Comparison of ENCODE assay signal across 21 cellular contexts in the genomic region with DNA sequence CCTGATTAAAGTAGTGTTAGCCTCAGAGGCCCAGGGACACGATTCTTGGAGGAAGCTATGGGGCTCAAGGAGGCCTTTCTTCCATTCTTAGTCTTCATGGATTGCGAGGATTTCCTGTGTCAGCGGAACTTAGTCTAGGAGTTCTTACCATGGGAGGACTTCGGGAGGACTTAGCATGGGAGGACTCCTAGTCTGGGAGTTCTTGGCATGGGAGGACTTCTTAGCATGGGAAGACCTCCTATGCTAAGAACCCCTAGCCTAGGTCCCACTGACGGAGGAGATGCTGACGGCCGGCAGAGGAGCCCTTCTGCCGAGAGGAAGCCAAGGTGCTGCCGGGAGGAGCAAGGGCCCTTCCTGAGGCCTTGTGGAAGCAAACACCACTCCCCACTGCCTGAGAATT. TPM values are rescaled to one million over a fixed set of nuclear protein-coding genes. Genes with fewer than 3 reads are reported as not detected.
DNase-seq lines count a peak whose midpoint lies in the region; ATAC-seq, FAIRE-seq and TF ChIP-seq lines count a peak whose summit lies in the region.
"Had no signal": no experiment of that assay in that cellular context is flagged by ENCODE, and none has a peak within 500 bp of the region (broad histone marks: within the 10 kb centered on the region; RNA-seq: fewer than 3 reads in every experiment).

No MANE protein-coding gene starts in this region.

- H3K9me3 ChIP-seq in GM12878 (replicated peaks; ENCODE audit: control insufficient read depth, insufficient read depth, low read length): no peaks in the 10 kb centered on the region
- H3K9me3 ChIP-seq in thoracic aorta: no peaks in the 10 kb centered on the region
- H3K9me3 ChIP-seq in Peyer's patch: no peaks in the 10 kb centered on the region
- no peaks in the 10 kb centered on the region for H3K9me3 ChIP-seq in HAP-1
- H3K9me3 ChIP-seq: upper lobe of left lung had no signal

- H3K9me3 Mint-ChIP-seq in HFFc6: no peaks in the 10 kb centered on the region
- H3K9me3 Mint-ChIP-seq: stimulated activated effector memory CD8-positive, alpha-beta T cell treated with anti-CD3 and anti-CD28 coated beads, Interleukin-12 subunit alpha, Interleukin-12 subunit beta, amount 100 ng/mL, for 72 hours had no signal

- in situ Hi-C loops in GM12878 (cut with MboI): no loop called here
- in situ Hi-C loops in HAP-1 (cut with MboI; ENCODE audit: low sequenced_read_pairs): no loop called here

- CTCF ChIA-PET in GM12878 (lab: Yijun Ruan, JAX): interaction anchor here (1.3 to 3.2 kb wide), 4 partner anchors 9 to 358 kb away, joined by 4 to 10 read pairs (median 4); no protein-coding TSS in a partner anchor

- H3K79me2 ChIP-seq in GM12878 (ENCODE audit: control insufficient read depth, insufficient read depth, low read length): no peaks in the 10 kb centered on the region

- DNase-seq in HFFc6: no peak
- no peak for DNase-seq in GM12878 (ENCODE audit: low read depth, low spot score)
- no peak for DNase-seq in thoracic aorta (ENCODE audit: low spot score)
- DNase-seq in Peyer's patch: no peak
- DNase-seq in NCI-H345 treated with DMSO at 0.1 percent for 48 hours (lab: John Stamatoyannopoulos, UW; ENCODE audit: unreplicated experiment): no peak
- DNase-seq in HAP-1 (ENCODE audit: low spot score in 2 of 2): no peak
- DNase-seq: activated CD4-positive, alpha-beta T cell treated with anti-CD3 and anti-CD28 coated beads for 36 hours; activated gamma-delta T cell treated with Interleukin-2 at 50 U/mL for 16 hours; Kasumi-1; kidney glomerular epithelial cell; NCI-H1105 had no signal

- H3K4me1 Mint-ChIP-seq in HFFc6 (ENCODE audit: low read depth): peaks cover 73% of the 10 kb centered on the region

- FAIRE-seq in GM12878 (lab: Jason Lieb, UNC): no peak
- FAIRE-seq: endometrium had no signal

- no peak overlapping the region for H3K4me2 ChIP-seq in GM12878 (ENCODE audit: control insufficient read depth, insufficient read depth)

- TF ChIP-seq POLR2A in GM12878 (IDR thresholded peaks at IDR 0.05; ENCODE audit: low read depth, low read length) (no peak), Peyer's patch (IDR thresholded peaks at IDR 0.05) (no peak)

- peak overlapping the region; percentile 99 for H3K27ac Mint-ChIP-seq in HFFc6
- H3K27ac Mint-ChIP-seq: activated CD4-positive, alpha-beta T cell treated with anti-CD3 and anti-CD28 coated beads for 36 hours; stimulated activated effector memory CD8-positive, alpha-beta T cell treated with anti-CD3 and anti-CD28 coated beads, Interleukin-12 subunit alpha, Interleukin-12 subunit beta, amount 100 ng/mL, for 72 hours had no signal

- no peak overlapping the region for H2AFZ ChIP-seq in GM12878 (ENCODE audit: control insufficient read depth, low read depth, low read length)

- no peak for ATAC-seq in GM12878
- ATAC-seq in thoracic aorta (ENCODE audit: insufficient number of reproducible peaks, low FRiP score, low read depth): no peak
- no peak for ATAC-seq in GM21381 (IDR thresholded peaks at IDR 0.05; ENCODE audit: unreplicated experiment)
- ATAC-seq: activated CD4-positive, alpha-beta T cell treated with anti-CD3 and anti-CD28 coated beads for 36 hours; stimulated activated effector memory CD8-positive, alpha-beta T cell treated with anti-CD3 and anti-CD28 coated beads, Interleukin-12 subunit alpha, Interleukin-12 subunit beta, amount 100 ng/mL, for 72 hours had no signal

- BruUV-seq in GM12878 (replicated peaks; lab: Mats Ljungman, UMichigan): no TSS peak

- peaks cover 1% of the 10 kb centered on the region for H3K27me3 Mint-ChIP-seq in HFFc6 (ENCODE audit: insufficient read depth)

- no peaks in the 10 kb centered on the region for H3K27me3 ChIP-seq in GM12878 (replicated peaks in 1 of 2; ENCODE audit: control insufficient read depth in 2 of 2, insufficient read depth in 2 of 2, low read length in 1 of 2)
- no peaks in the 10 kb centered on the region for H3K27me3 ChIP-seq in layer of hippocampus (ENCODE audit: control insufficient read depth, insufficient read depth, low read length)
- no peaks in the 10 kb centered on the region for H3K27me3 ChIP-seq in thoracic aorta (replicated peaks; ENCODE audit: insufficient read depth)
- no peaks in the 10 kb centered on the region for H3K27me3 ChIP-seq in Peyer's patch
- no peaks in the 10 kb centered on the region for H3K27me3 ChIP-seq in HAP-1 (ENCODE audit: low read depth)
- H3K27me3 ChIP-seq: foreskin keratinocyte, upper lobe of left lung had no signal

- POLR2A ChIA-PET in GM12878 (lab: Charles Lee): no interaction called here

- H3K27ac ChIP-seq in GM12878 (ENCODE audit: control insufficient read depth, insufficient read depth) (no peak overlapping the region), layer of hippocampus (ENCODE audit: low read depth, low read length) (peak overlapping the region; percentile 3), thoracic aorta (peak overlapping the region; percentile 96 to 98), Peyer's patch (no peak overlapping the region)

- TF ChIP-seq RAD21 in GM12878 (IDR thresholded peaks at IDR 0.05; ENCODE audit: insufficient read depth, low read depth, low read length): no peak

- no peak for TF ChIP-seq EP300 in GM12878 (IDR thresholded peaks at IDR 0.05; ENCODE audit: borderline replicate concordance in 1 of 2, control insufficient read depth in 1 of 2, low read depth in 2 of 2, low read length in 2 of 2)

- H3K4me3 Mint-ChIP-seq in HFFc6: peak overlapping the region; percentile 82; the same call in 1 of the 2 replicates
- H3K4me3 Mint-ChIP-seq: activated CD4-positive, alpha-beta T cell treated with anti-CD3 and anti-CD28 coated beads for 36 hours; stimulated activated effector memory CD8-positive, alpha-beta T cell treated with anti-CD3 and anti-CD28 coated beads, Interleukin-12 subunit alpha, Interleukin-12 subunit beta, amount 100 ng/mL, for 72 hours had no signal

- intact Hi-C loops in GM12878 (cut with micrococcal nuclease; ENCODE audit: unreplicated experiment): no loop called here

- H3K36me3 Mint-ChIP-seq in HFFc6 (ENCODE audit: low read depth): peaks cover 39% of the 10 kb centered on the region
- H3K36me3 Mint-ChIP-seq: stimulated activated effector memory CD8-positive, alpha-beta T cell treated with anti-CD3 and anti-CD28 coated beads, Interleukin-12 subunit alpha, Interleukin-12 subunit beta, amount 100 ng/mL, for 72 hours had no signal

- H3K4me1 ChIP-seq in GM12878 (ENCODE audit: control insufficient read depth, insufficient read depth, low read length) (peaks cover 3% of the 10 kb centered on the region; the same call in 1 of the 2 replicates), thoracic aorta (ENCODE audit: control insufficient read depth in 1 of 2, low read depth in 2 of 2) (peaks cover 45 to 54% of the 10 kb centered on the region in 2 donors), Peyer's patch (peaks cover 0 to 9% (median 2%) of the 10 kb centered on the region in 4 donors), HAP-1 (peaks cover 10% of the 10 kb centered on the region)

- H3K9ac ChIP-seq in GM12878 (ENCODE audit: control insufficient read depth, insufficient read depth, low read length): no peak overlapping the region

- 98% methylated on average over 9 of the region's 9 CpGs for WGBS in GM12878 (ENCODE audit: insufficient coverage, insufficient replicate concordance, low lambda C conversion rate, missing lambda C conversion rate)

- H4K20me1 ChIP-seq in GM12878 (ENCODE audit: control insufficient read depth, insufficient read depth): no peaks in the 10 kb centered on the region

- peaks cover 14 to 40% of the 10 kb centered on the region in 2 experiments for H3K36me3 ChIP-seq in GM12878 (ENCODE audit: control insufficient read depth in 2 of 2, insufficient read depth in 2 of 2, low read length in 1 of 2)
- H3K36me3 ChIP-seq in thoracic aorta: no peaks in the 10 kb centered on the region
- peaks cover 0 to 74% (median 0%) of the 10 kb centered on the region in 3 donors for H3K36me3 ChIP-seq in Peyer's patch
- H3K36me3 ChIP-seq in HAP-1 (replicated peaks): no peaks in the 10 kb centered on the region; the same call in 1 of the 2 replicates

- TF ChIP-seq CTCF in HFFc6 (IDR thresholded peaks at IDR 0.05): no peak
- no peak for TF ChIP-seq CTCF in GM12878 (IDR thresholded peaks at IDR 0.05 in 2 of 3, conservative IDR thresholded peaks at IDR 0.05 in 1 of 3; ENCODE audit: control insufficient read depth in 2 of 3, extremely low read depth in 1 of 3, insufficient read depth in 1 of 3, low read depth in 3 of 3, low read length in 3 of 3)
- no peak for TF ChIP-seq CTCF in thoracic aorta (IDR thresholded peaks at IDR 0.05)
- no peak for TF ChIP-seq CTCF in Peyer's patch (IDR thresholded peaks at IDR 0.05)

- no peak overlapping the region for H3K4me3 ChIP-seq in GM12878
- H3K4me3 ChIP-seq in thoracic aorta: no peak overlapping the region
- no peak overlapping the region for H3K4me3 ChIP-seq in Peyer's patch
- no peak overlapping the region for H3K4me3 ChIP-seq in HAP-1
- H3K4me3 ChIP-seq: upper lobe of left lung had no signal

- RAD21 ChIA-PET in GM12878 (lab: Charles Lee; ENCODE audit: unreplicated experiment): no interaction called here

- SMC1A ChIA-PET in GM12878 (lab: Charles Lee; ENCODE audit: uncharacterized antibody, unreplicated experiment): no interaction called here

TF ChIP-seq in GM12878, 131 proteins besides CTCF, POLR2A, EP300 and RAD21 (continues in another document):
- TF ChIP-seq PAX8 (IDR thresholded peaks at IDR 0.05) (no peak), POLR2AphosphoS5 (IDR thresholded peaks at IDR 0.05; ENCODE audit: low read length) (0 out of 2 replicates have a peak, but pooled peaks have one; percentile 44), YBX1 (IDR thresholded peaks at IDR 0.05) (no peak), EED (IDR thresholded peaks at IDR 0.05; ENCODE audit: low read depth) (no peak), POLR2AphosphoS2 (IDR thresholded peaks at IDR 0.05; ENCODE audit: low read depth, low read length) (no peak)

RNA-seq across cellular contexts. Expression of gene LDHAL6B, which starts 35.6 kb away (rescaled TPM):
- not detected for total RNA-seq in HFFc6 (2021; fragmentation: NEBNext Ultra II Directional; extraction: Animal tissue kit (Norgen Biotek cat#: 25700))
- not detected in 2 replicates for total RNA-seq in GM12878 (2013; cell fraction: nucleolus; rRNA removed)
- total RNA-seq in GM12878 (2014; rRNA removed) (not detected in 2 replicates), GM12878 (2014; rRNA removed; fragmentation: Illumina TruSeq; extraction: Trizol) (not detected in 2 replicates), GM12878 (2021) (not detected in 2 replicates), thoracic aorta (not detected), Peyer's patch (not detected)
- polyA plus RNA-seq in GM12878 (2011; ENCODE audit: low read depth): 0.20 TPM
- polyA plus RNA-seq in GM12878 (2011; rRNA removed) (not detected in 2 replicates), GM12878 (2014; fragmentation: Illumina TruSeq; extraction: Trizol) (not detected in 2 replicates), GM12878 (2014; fragmentation: Nextera tagmentation; extraction: Ambion mirVana) (not detected), GM12878 (2014; rRNA removed) (not detected in 2 replicates), GM12878 (2016; fragmentation: Nextera tagmentation; extraction: Ambion mirVana) (under 1 TPM; 0.33 to 0.66 TPM)
- not detected in 2 replicates for polyA plus RNA-seq in GM12878 (2011; cell fraction: cytosol; rRNA removed)
- not detected in 2 replicates for polyA plus RNA-seq in GM12878 (2011; cell fraction: nucleus; rRNA removed)
- 0.63 and 0.64 TPM in 2 replicates for polyA plus RNA-seq in GM12878 (2012)
- not detected in 2 replicates for polyA minus RNA-seq in GM12878 (2011; rRNA and poly(A)+ RNA removed)
- not detected in 2 replicates for polyA minus RNA-seq in GM12878 (2011; cell fraction: cytosol; rRNA and poly(A)+ RNA removed)
- not detected in 2 replicates for polyA minus RNA-seq in GM12878 (2011; cell fraction: nucleus; rRNA and poly(A)+ RNA removed)
- total RNA-seq: activated CD4-positive, alpha-beta T cell treated with anti-CD3 and anti-CD28 coated beads for 36 hours; chondrocyte; foreskin keratinocyte; HT-29; SK-MEL-5 had no signal
- polyA plus RNA-seq: foreskin keratinocyte, neural cell had no signal

Comparison
In these comparisons a context has a peak if more than half of its experiments do, and no peak if none do; other contexts are left out.
1. H3K27ac ChIP-seq: peak in layer of hippocampus (single experiment) and thoracic aorta (2 of 2); none in GM12878 (single experiment) and Peyer's patch (0 of 4).